8 cellular contexts compared by ENCODE assay signal in genomic region chr14:22319526-22320352, GRCh38.
DNase-seq lines count a peak whose midpoint lies in the region; ATAC-seq and TF ChIP-seq lines count a peak whose summit lies in the region.

No MANE protein-coding gene starts in this region.

- H3K9me3 Mint-ChIP-seq in T-helper 2 cell treated with Interferon-gamma antibody and Interleukin-4, amounts not matched to agents 5 μg/mL and 100 μg/mL, for 36 hours, result no peaks in the 10 kb centered on the region

- no peaks in the 10 kb centered on the region for H3K36me3 ChIP-seq in mucosa of descending colon (ENCODE audit: low read depth)

- intact Hi-C loops in mucosa of descending colon (cut with DNase I, micrococcal nuclease), result loop anchor here (5.0 to 10.0 kb wide), 2 partner anchors 55 to 58 kb away; no protein-coding TSS in a partner anchor

- peak; percentile 64 for ATAC-seq in mucosa of descending colon
- no peak for ATAC-seq in HG02588 (IDR thresholded peaks at IDR 0.05; ENCODE audit: unreplicated experiment)

- H3K4me3 ChIP-seq in epithelial cell of esophagus (ENCODE audit: low read length) (no peak overlapping the region), mucosa of descending colon (no peak overlapping the region)

- peak overlapping the region; percentile 79 for H3K27ac Mint-ChIP-seq in T-helper 2 cell treated with Interferon-gamma antibody and Interleukin-4, amounts not matched to agents 5 μg/mL and 100 μg/mL, for 36 hours

- peak overlapping the region; percentile 78 for H3K4me3 Mint-ChIP-seq in T-helper 2 cell treated with Interferon-gamma antibody and Interleukin-4, amounts not matched to agents 5 μg/mL and 100 μg/mL, for 36 hours

- no peaks in the 10 kb centered on the region for H3K9me3 ChIP-seq in mucosa of descending colon

- H3K4me1 Mint-ChIP-seq in T-helper 2 cell treated with Interferon-gamma antibody and Interleukin-4, amounts not matched to agents 5 μg/mL and 100 μg/mL, for 36 hours (ENCODE audit: low read depth), result no peaks in the 10 kb centered on the region

- no peaks in the 10 kb centered on the region for H3K4me1 ChIP-seq in mucosa of descending colon (ENCODE audit: low read depth)

- H3K27me3 Mint-ChIP-seq in T-helper 2 cell treated with Interferon-gamma antibody and Interleukin-4, amounts not matched to agents 5 μg/mL and 100 μg/mL, for 36 hours (ENCODE audit: low read depth), result no peaks in the 10 kb centered on the region

- DNase-seq in AG08395 (ENCODE audit: low spot score), result peak; percentile 38
- DNase-seq in GM04503 (ENCODE audit: low read depth), result peak; percentile 3
- DNase-seq in M059J (ENCODE audit: low read depth), result peak; percentile 64
- no peak for DNase-seq in T-helper 2 cell treated with Interferon-gamma antibody and Interleukin-4, amounts not matched to agents 5 μg/mL and 100 μg/mL, for 36 hours (ENCODE audit: low spot score)
- peak; percentile 65 for DNase-seq in epithelial cell of esophagus (ENCODE audit: low read depth)
- peak in 1 of 3 donors; percentile 84 for DNase-seq in mucosa of descending colon
- no peak for DNase-seq in cortex of kidney (lab: John Stamatoyannopoulos, UW)

- peak; percentile 73 for TF ChIP-seq CTCF in epithelial cell of esophagus (IDR thresholded peaks at IDR 0.05; ENCODE audit: insufficient read depth, low read depth, low read length, missing control alignments)
- peak; percentile 43 for TF ChIP-seq CTCF in mucosa of descending colon (IDR thresholded peaks at IDR 0.05)

- H3K36me3 Mint-ChIP-seq in T-helper 2 cell treated with Interferon-gamma antibody and Interleukin-4, amounts not matched to agents 5 μg/mL and 100 μg/mL, for 36 hours (ENCODE audit: low read depth), result no peaks in the 10 kb centered on the region

Comparison
In these comparisons a context has a peak if more than half of its experiments do, and no peak if none do; other contexts are left out.
1. DNase-seq: peak in AG08395 (single experiment), GM04503 (single experiment), M059J (single experiment) and epithelial cell of esophagus (single experiment); none in T-helper 2 cell treated with Interferon-gamma antibody and Interleukin-4, amounts not matched to agents 5 μg/mL and 100 μg/mL, for 36 hours (single experiment) and cortex of kidney (single experiment).